Comparison of ENCODE assay signal across 1 cellular context in the genomic region with DNA sequence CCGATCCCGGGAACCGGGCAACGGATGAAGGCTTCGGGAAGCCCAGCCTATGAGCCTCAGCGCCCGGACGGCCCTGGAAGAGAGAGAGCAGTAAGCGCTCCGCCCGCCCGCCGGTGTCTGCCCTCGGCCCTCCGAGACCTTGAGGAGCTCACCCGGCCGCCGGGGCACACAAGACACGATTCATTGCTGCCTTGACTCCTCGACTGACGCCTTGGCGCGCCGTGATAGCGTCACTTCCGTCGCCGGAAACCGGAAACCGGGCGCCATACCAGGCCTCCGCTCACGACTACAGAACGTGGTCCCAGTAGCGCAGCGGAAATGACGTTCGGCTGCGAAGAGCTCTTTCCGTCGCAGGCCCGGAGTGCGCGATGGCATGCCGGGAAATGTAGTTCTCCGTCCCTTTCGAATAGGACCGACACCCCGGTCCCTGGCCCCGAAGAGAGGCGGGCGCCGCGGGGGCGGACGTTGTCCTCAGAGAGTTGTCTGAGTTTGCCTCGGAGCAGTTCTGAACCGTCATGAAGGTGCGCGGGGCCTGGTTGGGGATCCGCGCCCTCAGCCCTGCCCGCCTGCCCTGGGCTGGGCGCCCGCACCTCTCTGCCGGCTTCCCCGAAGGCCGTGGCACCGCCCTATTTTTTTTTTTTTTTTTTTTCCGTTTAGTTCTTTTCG.
TF ChIP-seq lines count a peak whose summit lies in the region.

A gene (minus strand): TSS at position 208 of the 666 bp plus-strand sequence. CDS start 24 bp downstream, at position 184.

TF ChIP-seq in HepG2, 621 proteins besides CTCF, POLR2A, EP300 and RAD21 (continued from another document and continues in another):
- TF ChIP-seq RFXAP (CRISPR knock-in tag; IDR thresholded peaks at IDR 0.05; ENCODE audit: borderline replicate concordance), result peak; percentile 85
- TF ChIP-seq, protein P1, sequence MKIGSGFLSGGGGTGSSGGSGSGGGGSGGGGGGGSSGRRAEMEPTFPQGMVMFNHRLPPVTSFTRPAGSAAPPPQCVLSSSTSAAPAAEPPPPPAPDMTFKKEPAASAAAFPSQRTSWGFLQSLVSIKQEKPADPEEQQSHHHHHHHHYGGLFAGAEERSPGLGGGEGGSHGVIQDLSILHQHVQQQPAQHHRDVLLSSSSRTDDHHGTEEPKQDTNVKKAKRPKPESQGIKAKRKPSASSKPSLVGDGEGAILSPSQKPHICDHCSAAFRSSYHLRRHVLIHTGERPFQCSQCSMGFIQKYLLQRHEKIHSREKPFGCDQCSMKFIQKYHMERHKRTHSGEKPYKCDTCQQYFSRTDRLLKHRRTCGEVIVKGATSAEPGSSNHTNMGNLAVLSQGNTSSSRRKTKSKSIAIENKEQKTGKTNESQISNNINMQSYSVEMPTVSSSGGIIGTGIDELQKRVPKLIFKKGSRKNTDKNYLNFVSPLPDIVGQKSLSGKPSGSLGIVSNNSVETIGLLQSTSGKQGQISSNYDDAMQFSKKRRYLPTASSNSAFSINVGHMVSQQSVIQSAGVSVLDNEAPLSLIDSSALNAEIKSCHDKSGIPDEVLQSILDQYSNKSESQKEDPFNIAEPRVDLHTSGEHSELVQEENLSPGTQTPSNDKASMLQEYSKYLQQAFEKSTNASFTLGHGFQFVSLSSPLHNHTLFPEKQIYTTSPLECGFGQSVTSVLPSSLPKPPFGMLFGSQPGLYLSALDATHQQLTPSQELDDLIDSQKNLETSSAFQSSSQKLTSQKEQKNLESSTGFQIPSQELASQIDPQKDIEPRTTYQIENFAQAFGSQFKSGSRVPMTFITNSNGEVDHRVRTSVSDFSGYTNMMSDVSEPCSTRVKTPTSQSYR (CRISPR knock-in tag; IDR thresholded peaks at IDR 0.05; ENCODE audit: borderline replicate concordance), result no peak
- TF ChIP-seq, protein P2, sequence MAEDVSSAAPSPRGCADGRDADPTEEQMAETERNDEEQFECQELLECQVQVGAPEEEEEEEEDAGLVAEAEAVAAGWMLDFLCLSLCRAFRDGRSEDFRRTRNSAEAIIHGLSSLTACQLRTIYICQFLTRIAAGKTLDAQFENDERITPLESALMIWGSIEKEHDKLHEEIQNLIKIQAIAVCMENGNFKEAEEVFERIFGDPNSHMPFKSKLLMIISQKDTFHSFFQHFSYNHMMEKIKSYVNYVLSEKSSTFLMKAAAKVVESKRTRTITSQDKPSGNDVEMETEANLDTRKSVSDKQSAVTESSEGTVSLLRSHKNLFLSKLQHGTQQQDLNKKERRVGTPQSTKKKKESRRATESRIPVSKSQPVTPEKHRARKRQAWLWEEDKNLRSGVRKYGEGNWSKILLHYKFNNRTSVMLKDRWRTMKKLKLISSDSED (CRISPR knock-in tag; IDR thresholded peaks at IDR 0.05), result no peak
- TF ChIP-seq, protein P3, sequence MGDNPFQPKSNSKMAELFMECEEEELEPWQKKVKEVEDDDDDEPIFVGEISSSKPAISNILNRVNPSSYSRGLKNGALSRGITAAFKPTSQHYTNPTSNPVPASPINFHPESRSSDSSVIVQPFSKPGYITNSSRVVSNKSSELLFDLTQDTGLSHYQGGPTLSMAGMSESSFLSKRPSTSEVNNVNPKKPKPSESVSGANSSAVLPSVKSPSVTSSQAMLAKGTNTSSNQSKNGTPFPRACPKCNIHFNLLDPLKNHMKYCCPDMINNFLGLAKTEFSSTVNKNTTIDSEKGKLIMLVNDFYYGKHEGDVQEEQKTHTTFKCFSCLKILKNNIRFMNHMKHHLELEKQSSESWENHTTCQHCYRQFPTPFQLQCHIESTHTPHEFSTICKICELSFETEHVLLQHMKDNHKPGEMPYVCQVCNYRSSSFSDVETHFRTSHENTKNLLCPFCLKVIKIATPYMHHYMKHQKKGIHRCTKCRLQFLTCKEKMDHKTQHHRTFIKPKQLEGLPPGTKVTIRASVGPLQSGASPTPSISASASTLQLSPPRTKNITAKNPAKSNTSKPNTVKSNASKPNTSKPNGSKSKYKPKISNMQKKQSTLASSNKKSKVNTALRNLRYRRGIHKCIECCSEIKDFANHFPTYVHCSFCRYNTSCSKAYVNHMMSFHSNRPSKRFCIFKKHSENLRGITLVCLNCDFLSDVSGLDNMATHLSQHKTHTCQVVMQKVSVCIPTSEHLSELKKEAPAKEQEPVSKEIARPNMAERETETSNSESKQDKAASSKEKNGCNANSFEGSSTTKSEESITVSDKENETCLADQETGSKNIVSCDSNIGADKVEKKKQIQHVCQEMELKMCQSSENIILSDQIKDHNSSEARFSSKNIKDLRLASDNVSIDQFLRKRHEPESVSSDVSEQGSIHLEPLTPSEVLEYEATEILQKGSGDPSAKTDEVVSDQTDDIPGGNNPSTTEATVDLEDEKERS (CRISPR knock-in tag; IDR thresholded peaks at IDR 0.05), result peak; percentile 36; the same call in 1 of the 2 replicates
- TF ChIP-seq, protein P4, sequence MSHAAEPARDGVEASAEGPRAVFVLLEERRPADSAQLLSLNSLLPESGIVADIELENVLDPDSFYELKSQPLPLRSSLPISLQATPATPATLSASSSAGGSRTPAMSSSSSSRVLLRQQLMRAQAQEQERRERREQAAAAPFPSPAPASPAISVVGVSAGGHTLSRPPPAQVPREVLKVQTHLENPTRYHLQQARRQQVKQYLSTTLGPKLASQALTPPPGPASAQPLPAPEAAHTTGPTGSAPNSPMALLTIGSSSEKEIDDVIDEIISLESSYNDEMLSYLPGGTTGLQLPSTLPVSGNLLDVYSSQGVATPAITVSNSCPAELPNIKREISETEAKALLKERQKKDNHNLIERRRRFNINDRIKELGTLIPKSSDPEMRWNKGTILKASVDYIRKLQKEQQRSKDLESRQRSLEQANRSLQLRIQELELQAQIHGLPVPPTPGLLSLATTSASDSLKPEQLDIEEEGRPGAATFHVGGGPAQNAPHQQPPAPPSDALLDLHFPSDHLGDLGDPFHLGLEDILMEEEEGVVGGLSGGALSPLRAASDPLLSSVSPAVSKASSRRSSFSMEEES (CRISPR knock-in tag; IDR thresholded peaks at IDR 0.05), result peak; percentile 55; the same call in 1 of the 2 replicates
- 0 out of 2 replicates have a peak, but pooled peaks have one; percentile 33 for TF ChIP-seq ZNF616 (CRISPR knock-in tag; IDR thresholded peaks at IDR 0.05; ENCODE audit: low read depth)
- TF ChIP-seq ZSCAN30 (CRISPR knock-in tag; IDR thresholded peaks at IDR 0.05), result no peak
- peak; percentile 87; the same call in 1 of the 2 replicates for TF ChIP-seq ZNF788 (CRISPR knock-in tag; IDR thresholded peaks at IDR 0.05; ENCODE audit: borderline replicate concordance)
- TF ChIP-seq ZNF382 (CRISPR knock-in tag; IDR thresholded peaks at IDR 0.05; ENCODE audit: borderline replicate concordance), result no peak
- TF ChIP-seq ZSCAN20 (CRISPR knock-in tag; IDR thresholded peaks at IDR 0.05; ENCODE audit: borderline replicate concordance), result no peak
- TF ChIP-seq, protein P5, sequence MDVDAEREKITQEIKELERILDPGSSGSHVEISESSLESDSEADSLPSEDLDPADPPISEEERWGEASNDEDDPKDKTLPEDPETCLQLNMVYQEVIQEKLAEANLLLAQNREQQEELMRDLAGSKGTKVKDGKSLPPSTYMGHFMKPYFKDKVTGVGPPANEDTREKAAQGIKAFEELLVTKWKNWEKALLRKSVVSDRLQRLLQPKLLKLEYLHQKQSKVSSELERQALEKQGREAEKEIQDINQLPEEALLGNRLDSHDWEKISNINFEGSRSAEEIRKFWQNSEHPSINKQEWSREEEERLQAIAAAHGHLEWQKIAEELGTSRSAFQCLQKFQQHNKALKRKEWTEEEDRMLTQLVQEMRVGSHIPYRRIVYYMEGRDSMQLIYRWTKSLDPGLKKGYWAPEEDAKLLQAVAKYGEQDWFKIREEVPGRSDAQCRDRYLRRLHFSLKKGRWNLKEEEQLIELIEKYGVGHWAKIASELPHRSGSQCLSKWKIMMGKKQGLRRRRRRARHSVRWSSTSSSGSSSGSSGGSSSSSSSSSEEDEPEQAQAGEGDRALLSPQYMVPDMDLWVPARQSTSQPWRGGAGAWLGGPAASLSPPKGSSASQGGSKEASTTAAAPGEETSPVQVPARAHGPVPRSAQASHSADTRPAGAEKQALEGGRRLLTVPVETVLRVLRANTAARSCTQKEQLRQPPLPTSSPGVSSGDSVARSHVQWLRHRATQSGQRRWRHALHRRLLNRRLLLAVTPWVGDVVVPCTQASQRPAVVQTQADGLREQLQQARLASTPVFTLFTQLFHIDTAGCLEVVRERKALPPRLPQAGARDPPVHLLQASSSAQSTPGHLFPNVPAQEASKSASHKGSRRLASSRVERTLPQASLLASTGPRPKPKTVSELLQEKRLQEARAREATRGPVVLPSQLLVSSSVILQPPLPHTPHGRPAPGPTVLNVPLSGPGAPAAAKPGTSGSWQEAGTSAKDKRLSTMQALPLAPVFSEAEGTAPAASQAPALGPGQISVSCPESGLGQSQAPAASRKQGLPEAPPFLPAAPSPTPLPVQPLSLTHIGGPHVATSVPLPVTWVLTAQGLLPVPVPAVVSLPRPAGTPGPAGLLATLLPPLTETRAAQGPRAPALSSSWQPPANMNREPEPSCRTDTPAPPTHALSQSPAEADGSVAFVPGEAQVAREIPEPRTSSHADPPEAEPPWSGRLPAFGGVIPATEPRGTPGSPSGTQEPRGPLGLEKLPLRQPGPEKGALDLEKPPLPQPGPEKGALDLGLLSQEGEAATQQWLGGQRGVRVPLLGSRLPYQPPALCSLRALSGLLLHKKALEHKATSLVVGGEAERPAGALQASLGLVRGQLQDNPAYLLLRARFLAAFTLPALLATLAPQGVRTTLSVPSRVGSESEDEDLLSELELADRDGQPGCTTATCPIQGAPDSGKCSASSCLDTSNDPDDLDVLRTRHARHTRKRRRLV (CRISPR knock-in tag; IDR thresholded peaks at IDR 0.05), result peak; percentile 90
- TF ChIP-seq, protein P6, sequence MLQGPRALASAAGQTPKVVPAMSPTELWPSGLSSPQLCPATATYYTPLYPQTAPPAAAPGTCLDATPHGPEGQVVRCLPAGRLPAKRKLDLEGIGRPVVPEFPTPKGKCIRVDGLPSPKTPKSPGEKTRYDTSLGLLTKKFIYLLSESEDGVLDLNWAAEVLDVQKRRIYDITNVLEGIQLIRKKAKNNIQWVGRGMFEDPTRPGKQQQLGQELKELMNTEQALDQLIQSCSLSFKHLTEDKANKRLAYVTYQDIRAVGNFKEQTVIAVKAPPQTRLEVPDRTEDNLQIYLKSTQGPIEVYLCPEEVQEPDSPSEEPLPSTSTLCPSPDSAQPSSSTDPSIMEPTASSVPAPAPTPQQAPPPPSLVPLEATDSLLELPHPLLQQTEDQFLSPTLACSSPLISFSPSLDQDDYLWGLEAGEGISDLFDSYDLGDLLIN (CRISPR knock-in tag; IDR thresholded peaks at IDR 0.05; ENCODE audit: borderline replicate concordance), result no peak
- no peak for TF ChIP-seq ZNF674 (CRISPR knock-in tag; IDR thresholded peaks at IDR 0.05; ENCODE audit: low read depth)
- no peak for TF ChIP-seq PPARG (CRISPR knock-in tag; conservative IDR thresholded peaks at IDR 0.05)
- TF ChIP-seq, protein P7, sequence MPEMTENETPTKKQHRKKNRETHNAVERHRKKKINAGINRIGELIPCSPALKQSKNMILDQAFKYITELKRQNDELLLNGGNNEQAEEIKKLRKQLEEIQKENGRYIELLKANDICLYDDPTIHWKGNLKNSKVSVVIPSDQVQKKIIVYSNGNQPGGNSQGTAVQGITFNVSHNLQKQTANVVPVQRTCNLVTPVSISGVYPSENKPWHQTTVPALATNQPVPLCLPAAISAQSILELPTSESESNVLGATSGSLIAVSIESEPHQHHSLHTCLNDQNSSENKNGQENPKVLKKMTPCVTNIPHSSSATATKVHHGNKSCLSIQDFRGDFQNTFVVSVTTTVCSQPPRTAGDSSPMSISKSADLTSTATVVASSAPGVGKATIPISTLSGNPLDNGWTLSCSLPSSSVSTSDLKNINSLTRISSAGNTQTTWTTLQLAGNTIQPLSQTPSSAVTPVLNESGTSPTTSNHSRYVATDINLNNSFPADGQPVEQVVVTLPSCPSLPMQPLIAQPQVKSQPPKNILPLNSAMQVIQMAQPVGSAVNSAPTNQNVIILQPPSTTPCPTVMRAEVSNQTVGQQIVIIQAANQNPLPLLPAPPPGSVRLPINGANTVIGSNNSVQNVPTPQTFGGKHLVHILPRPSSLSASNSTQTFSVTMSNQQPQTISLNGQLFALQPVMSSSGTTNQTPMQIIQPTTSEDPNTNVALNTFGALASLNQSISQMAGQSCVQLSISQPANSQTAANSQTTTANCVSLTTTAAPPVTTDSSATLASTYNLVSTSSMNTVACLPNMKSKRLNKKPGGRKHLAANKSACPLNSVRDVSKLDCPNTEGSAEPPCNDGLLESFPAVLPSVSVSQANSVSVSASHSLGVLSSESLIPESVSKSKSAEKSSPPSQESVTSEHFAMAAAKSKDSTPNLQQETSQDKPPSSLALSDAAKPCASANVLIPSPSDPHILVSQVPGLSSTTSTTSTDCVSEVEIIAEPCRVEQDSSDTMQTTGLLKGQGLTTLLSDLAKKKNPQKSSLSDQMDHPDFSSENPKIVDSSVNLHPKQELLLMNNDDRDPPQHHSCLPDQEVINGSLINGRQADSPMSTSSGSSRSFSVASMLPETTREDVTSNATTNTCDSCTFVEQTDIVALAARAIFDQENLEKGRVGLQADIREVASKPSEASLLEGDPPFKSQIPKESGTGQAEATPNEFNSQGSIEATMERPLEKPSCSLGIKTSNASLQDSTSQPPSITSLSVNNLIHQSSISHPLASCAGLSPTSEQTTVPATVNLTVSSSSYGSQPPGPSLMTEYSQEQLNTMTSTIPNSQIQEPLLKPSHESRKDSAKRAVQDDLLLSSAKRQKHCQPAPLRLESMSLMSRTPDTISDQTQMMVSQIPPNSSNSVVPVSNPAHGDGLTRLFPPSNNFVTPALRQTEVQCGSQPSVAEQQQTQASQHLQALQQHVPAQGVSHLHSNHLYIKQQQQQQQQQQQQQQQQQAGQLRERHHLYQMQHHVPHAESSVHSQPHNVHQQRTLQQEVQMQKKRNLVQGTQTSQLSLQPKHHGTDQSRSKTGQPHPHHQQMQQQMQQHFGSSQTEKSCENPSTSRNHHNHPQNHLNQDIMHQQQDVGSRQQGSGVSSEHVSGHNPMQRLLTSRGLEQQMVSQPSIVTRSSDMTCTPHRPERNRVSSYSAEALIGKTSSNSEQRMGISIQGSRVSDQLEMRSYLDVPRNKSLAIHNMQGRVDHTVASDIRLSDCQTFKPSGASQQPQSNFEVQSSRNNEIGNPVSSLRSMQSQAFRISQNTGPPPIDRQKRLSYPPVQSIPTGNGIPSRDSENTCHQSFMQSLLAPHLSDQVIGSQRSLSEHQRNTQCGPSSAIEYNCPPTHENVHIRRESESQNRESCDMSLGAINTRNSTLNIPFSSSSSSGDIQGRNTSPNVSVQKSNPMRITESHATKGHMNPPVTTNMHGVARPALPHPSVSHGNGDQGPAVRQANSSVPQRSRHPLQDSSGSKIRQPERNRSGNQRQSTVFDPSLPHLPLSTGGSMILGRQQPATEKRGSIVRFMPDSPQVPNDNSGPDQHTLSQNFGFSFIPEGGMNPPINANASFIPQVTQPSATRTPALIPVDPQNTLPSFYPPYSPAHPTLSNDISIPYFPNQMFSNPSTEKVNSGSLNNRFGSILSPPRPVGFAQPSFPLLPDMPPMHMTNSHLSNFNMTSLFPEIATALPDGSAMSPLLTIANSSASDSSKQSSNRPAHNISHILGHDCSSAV (CRISPR knock-in tag; IDR thresholded peaks at IDR 0.05; ENCODE audit: borderline replicate concordance), result no peak
- no peak for TF ChIP-seq EZH2 (conservative IDR thresholded peaks at IDR 0.05; ENCODE audit: low read depth, low read length)
- 0 out of 2 replicates have a peak, but pooled peaks have one; percentile 68 for TF ChIP-seq ZNF839 (CRISPR knock-in tag; IDR thresholded peaks at IDR 0.05; ENCODE audit: borderline replicate concordance)
